ENCODE assay signal across 17 cellular contexts in genomic region chr1:43944860-43945259, GRCh38. TPM values are rescaled to one million over a fixed set of nuclear protein-coding genes. Genes with fewer than 3 reads are reported as not detected.
DNase-seq lines count a peak whose midpoint lies in the region; ATAC-seq, FAIRE-seq and TF ChIP-seq lines count a peak whose summit lies in the region.
"Had no signal": no experiment of that assay in that cellular context is flagged by ENCODE, and none has a peak within 500 bp of the region (broad histone marks: within the 10 kb centered on the region; RNA-seq: fewer than 3 reads in every experiment).

No MANE protein-coding gene starts in this region.

- H3K9me3 ChIP-seq in breast epithelium (no peaks in the 10 kb centered on the region), OCI-LY7 (ENCODE audit: low read length) (no peaks in the 10 kb centered on the region), astrocyte (ENCODE audit: insufficient read depth, low read depth, low read length) (no peaks in the 10 kb centered on the region)
- H3K9me3 ChIP-seq: suprapubic skin had no signal

- H3K4me1 Mint-ChIP-seq in MCF 10A (ENCODE audit: insufficient read depth, unreplicated experiment): peaks cover 22% of the 10 kb centered on the region
- peaks cover 7% of the 10 kb centered on the region for H3K4me1 Mint-ChIP-seq in astrocyte (ENCODE audit: low read depth, unreplicated experiment)

- H3K27ac Mint-ChIP-seq in MCF 10A (ENCODE audit: low read depth, unreplicated experiment): no peak overlapping the region
- H3K27ac Mint-ChIP-seq in astrocyte (ENCODE audit: unreplicated experiment): no peak overlapping the region

- CTCF ChIA-PET in MCF 10A (lab: Yijun Ruan, JAX): interaction anchor here (0.6 to 4.3 kb wide), 5 partner anchors 11 to 181 kb away, joined by 3 to 60 read pairs (median 7); partner anchors contain the start of gene ARTN
- CTCF ChIA-PET in OCI-LY7 (lab: Charles Lee; ENCODE audit: unreplicated experiment): interaction anchor here (0.6 to 1.7 kb wide), 2 partner anchors 14 to 107 kb away, joined by 3 to 4 read pairs; no protein-coding TSS in a partner anchor
- CTCF ChIA-PET in GM10248 (lab: Yijun Ruan, JAX): interaction anchor here (0.6 to 10.1 kb wide), 7 partner anchors 10 to 181 kb away, joined by 3 to 191 read pairs (median 13); partner anchors contain the start of genes ARTN and DPH2

- H3K27me3 Mint-ChIP-seq in MCF 10A (ENCODE audit: insufficient read depth, unreplicated experiment): no peaks in the 10 kb centered on the region
- H3K27me3 Mint-ChIP-seq in astrocyte (ENCODE audit: low read depth, unreplicated experiment): peaks cover 2% of the 10 kb centered on the region

- TF ChIP-seq POLR2A in breast epithelium (IDR thresholded peaks at IDR 0.05): no peak

- H3K36me3 ChIP-seq in breast epithelium (no peaks in the 10 kb centered on the region), OCI-LY7 (ENCODE audit: insufficient read depth, low read length) (peaks cover 9% of the 10 kb centered on the region; the same call in 1 of the 2 replicates), astrocyte (ENCODE audit: insufficient read depth, low read length) (no peaks in the 10 kb centered on the region)

- ATAC-seq in GM18511 (IDR thresholded peaks at IDR 0.05; ENCODE audit: unreplicated experiment): no peak
- ATAC-seq: left colon had no signal

- no peaks in the 10 kb centered on the region for H4K20me1 ChIP-seq in OCI-LY7 (ENCODE audit: insufficient read depth, low read length)
- peaks cover 24% of the 10 kb centered on the region for H4K20me1 ChIP-seq in astrocyte (ENCODE audit: insufficient read depth, low read length)

- H3K4me1 ChIP-seq in breast epithelium (peaks cover 12% of the 10 kb centered on the region in 2 donors), OCI-LY7 (ENCODE audit: insufficient read depth, low read length, poor library complexity, severe bottlenecking) (peaks cover 22% of the 10 kb centered on the region), astrocyte (ENCODE audit: insufficient read depth, low read length) (peaks cover 10% of the 10 kb centered on the region)

- H3K4me2 ChIP-seq in OCI-LY7 (ENCODE audit: low read length) (peak overlapping the region; percentile 91; the same call in 1 of the 2 replicates), astrocyte (ENCODE audit: low read length) (no peak overlapping the region)

- H3K9ac ChIP-seq in astrocyte (ENCODE audit: low read length): no peak overlapping the region

- H3K27ac ChIP-seq in breast epithelium (no peak overlapping the region), OCI-LY7 (ENCODE audit: low read depth, low read length, poor library complexity, severe bottlenecking) (no peak overlapping the region), astrocyte (ENCODE audit: low read depth, low read length) (no peak overlapping the region)
- H3K27ac ChIP-seq: suprapubic skin had no signal

- no peak for FAIRE-seq in astrocyte (lab: Jason Lieb, UNC)

- H3K4me3 ChIP-seq in breast epithelium (no peak overlapping the region), OCI-LY7 (ENCODE audit: low read depth, low read length, poor library complexity, severe bottlenecking) (no peak overlapping the region), astrocyte (ENCODE audit: insufficient read depth, low read depth, low read length) (no peak overlapping the region)

- no TSS peak for BruUV-seq in MCF 10A (replicated peaks; lab: Mats Ljungman, UMichigan)
- BruUV-seq in OCI-LY7 (replicated peaks; lab: Mats Ljungman, UMichigan): no TSS peak

- H2AFZ ChIP-seq in OCI-LY7 (ENCODE audit: low read length) (no peak overlapping the region), astrocyte (ENCODE audit: low read depth, low read length) (no peak overlapping the region)

- H3K4me3 Mint-ChIP-seq in MCF 10A (ENCODE audit: unreplicated experiment) (peak overlapping the region; percentile 99), astrocyte (ENCODE audit: unreplicated experiment) (peak overlapping the region; percentile 6)

- POLR2A ChIA-PET in MCF 10A (lab: Yijun Ruan, JAX): interaction anchor here (1.6 to 2.5 kb wide), 4 partner anchors 9 to 181 kb away, joined by 4 to 21 read pairs (median 8); partner anchors contain the start of gene ATP6V0B
- POLR2A ChIA-PET in OCI-LY7 (lab: Charles Lee): interaction anchor here (0.6 to 0.9 kb wide), 2 partner anchors 113 to 293 kb away, joined by 3 to 4 read pairs; no protein-coding TSS in a partner anchor
- POLR2A ChIA-PET in GM10248 (lab: Yijun Ruan, JAX): no interaction called here

- H3K79me2 ChIP-seq in OCI-LY7 (ENCODE audit: insufficient read depth, low read depth, low read length) (peaks cover 3% of the 10 kb centered on the region; the same call in 1 of the 2 replicates), astrocyte (ENCODE audit: insufficient read depth, low read length) (peaks cover 28% of the 10 kb centered on the region)

- H3K9me3 Mint-ChIP-seq in MCF 10A (ENCODE audit: unreplicated experiment) (no peaks in the 10 kb centered on the region), astrocyte (ENCODE audit: unreplicated experiment) (no peaks in the 10 kb centered on the region)
- H3K9me3 Mint-ChIP-seq: CD14-positive monocyte had no signal

- H3K27me3 ChIP-seq in breast epithelium (no peaks in the 10 kb centered on the region), astrocyte (ENCODE audit: insufficient read depth, low read length) (peaks cover 1% of the 10 kb centered on the region)
- H3K27me3 ChIP-seq: dorsolateral prefrontal cortex, suprapubic skin had no signal

- H3K36me3 Mint-ChIP-seq in MCF 10A (ENCODE audit: insufficient read depth, unreplicated experiment) (peaks cover 11% of the 10 kb centered on the region), astrocyte (ENCODE audit: low read depth, unreplicated experiment) (peaks cover 3% of the 10 kb centered on the region)

- DNase-seq in MCF 10A (ENCODE audit: unreplicated experiment) (no peak), breast epithelium (ENCODE audit: low spot score in 2 of 2) (no peak), OCI-LY7 (ENCODE audit: low spot score) (no peak), astrocyte (ENCODE audit: low read depth) (no peak), germinal center (ENCODE audit: low spot score) (no peak), NCI-H524 (lab: John Stamatoyannopoulos, UW) (no peak), GM10248 (ENCODE audit: extremely low spot score) (no peak)
- DNase-seq: dorsolateral prefrontal cortex, hippocampal formation, NCI-H187 treated with DMSO at 0.1 percent for 48 hours, NCI-H774, Right ventricle myocardium superior had no signal

- TF ChIP-seq CTCF in MCF 10A (IDR thresholded peaks at IDR 0.05; ENCODE audit: unreplicated experiment): no peak
- TF ChIP-seq CTCF in breast epithelium (IDR thresholded peaks at IDR 0.05): no peak
- no peak for TF ChIP-seq CTCF in OCI-LY7 (conservative IDR thresholded peaks at IDR 0.05; ENCODE audit: low read length)
- TF ChIP-seq CTCF in astrocyte (IDR thresholded peaks at IDR 0.05; ENCODE audit: insufficient read depth, low read depth, low read length): no peak
- no peak for TF ChIP-seq CTCF in GM10248 (IDR thresholded peaks at IDR 0.05; ENCODE audit: control extremely low read depth, extremely low read depth, low read depth, missing control alignments)

- intact Hi-C loops in MCF 10A (cut with micrococcal nuclease) (no loop called here), breast epithelium (cut with DNase I; ENCODE audit: low total_unique reads) (no loop called here), OCI-LY7 (cut with micrococcal nuclease; ENCODE audit: unreplicated experiment) (no loop called here)

- H3K9me2 ChIP-seq in OCI-LY7 (ENCODE audit: insufficient read depth, low read length): no peaks in the 10 kb centered on the region

RNA-seq across cellular contexts. Expression of gene IPO13, which starts 1.9 kb away (rescaled TPM):
- 23.9 and 31.4 TPM in 2 replicates for total RNA-seq in MCF 10A (2022)
- 10 to 100 TPM; 18.4 to 23.0 (median 20.5) TPM for total RNA-seq in breast epithelium
- 13.1 and 17.8 TPM in 2 replicates for total RNA-seq in OCI-LY7 (2014; rRNA removed; shearing (Covaris generic))
- 24.1 and 26.5 TPM in 2 replicates for total RNA-seq in OCI-LY7 (2022)
- 31.0 and 36.1 TPM in 2 replicates for total RNA-seq in astrocyte

RNA-seq across cellular contexts. Expression of gene ARTN, which starts 11.3 kb away (rescaled TPM):
- total RNA-seq in MCF 10A (2022) (1.9 TPM in 2 replicates), breast epithelium (1 to 10 TPM in 2 of 3 donors, not detected in 1; 1.8 to 2.3 TPM), OCI-LY7 (2022) (1.2 and 1.8 TPM in 2 replicates), astrocyte (1.2 and 1.5 TPM in 2 replicates)
- 0.44 TPM in 1 of 2 replicates, not detected in the other for total RNA-seq in OCI-LY7 (2014; rRNA removed; shearing (Covaris generic))
- total RNA-seq: G401, Right ventricle myocardium superior had no signal

RNA-seq across cellular contexts. Expression of gene DPH2, which starts 24.9 kb away (rescaled TPM):
- 27.9 and 38.9 TPM in 2 replicates for total RNA-seq in MCF 10A (2022)
- total RNA-seq in breast epithelium: 10 to 100 TPM; 16.2 to 22.0 (median 18.3) TPM
- 42.1 and 45.6 TPM in 2 replicates for total RNA-seq in OCI-LY7 (2014; rRNA removed; shearing (Covaris generic))
- 21.6 and 28.6 TPM in 2 replicates for total RNA-seq in OCI-LY7 (2022)
- 26.9 and 31.6 TPM in 2 replicates for total RNA-seq in astrocyte

RNA-seq across cellular contexts. Expression of gene ATP6V0B, which starts 29.9 kb away (rescaled TPM):
- 120 and 141 TPM in 2 replicates for total RNA-seq in MCF 10A (2022)
- total RNA-seq in breast epithelium: 100 to 1,000 TPM; 131 to 156 (median 155) TPM
- 62.0 and 97.1 TPM in 2 replicates for total RNA-seq in OCI-LY7 (2014; rRNA removed; shearing (Covaris generic))
- 58.9 and 68.4 TPM in 2 replicates for total RNA-seq in OCI-LY7 (2022)
- total RNA-seq in astrocyte: 175 and 202 TPM in 2 replicates

RNA-seq across cellular contexts. Expression of gene B4GALT2, which starts 34.1 kb away (rescaled TPM):
- total RNA-seq in MCF 10A (2022): 56.3 and 68.4 TPM in 2 replicates
- 10 to 100 TPM; 19.8 to 49.9 (median 37.0) TPM for total RNA-seq in breast epithelium
- total RNA-seq in OCI-LY7 (2014; rRNA removed; shearing (Covaris generic)): 1.4 and 1.9 TPM in 2 replicates
- 0.57 and 0.65 TPM in 2 replicates for total RNA-seq in OCI-LY7 (2022)
- 56.6 and 56.9 TPM in 2 replicates for total RNA-seq in astrocyte
